Comparison of ENCODE assay signal across 25 cellular contexts in the genomic region with DNA sequence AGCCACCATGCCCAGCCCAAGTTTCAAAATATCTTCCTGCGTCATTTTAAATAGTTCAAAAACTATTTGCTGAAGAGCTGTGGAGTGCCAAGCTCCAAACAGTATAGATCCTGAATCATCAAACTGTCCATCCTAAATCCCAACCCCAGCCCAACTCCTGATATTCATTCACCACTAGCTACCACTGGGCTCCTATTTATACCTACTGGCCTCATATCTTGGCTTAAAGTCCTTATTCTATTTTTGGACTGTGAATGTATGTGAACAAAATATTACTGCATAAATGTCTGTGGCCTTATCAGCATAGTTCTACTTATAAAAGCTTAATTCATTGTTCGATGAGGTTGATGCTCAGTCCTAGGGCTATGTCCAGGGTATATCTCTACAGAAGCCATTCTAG. TPM values are rescaled to one million over a fixed set of nuclear protein-coding genes. Genes with fewer than 3 reads are reported as not detected.
DNase-seq lines count a peak whose midpoint lies in the region; ATAC-seq, FAIRE-seq and TF ChIP-seq lines count a peak whose summit lies in the region.
"Had no signal": no experiment of that assay in that cellular context is flagged by ENCODE, and none has a peak within 500 bp of the region (broad histone marks: within the 10 kb centered on the region; RNA-seq: fewer than 3 reads in every experiment).

No MANE protein-coding gene starts in this region.

- no peak for FAIRE-seq in small intestine (lab: Jason Lieb, UNC)
- FAIRE-seq: A204.1, GM19239, H1, RCC 7860 had no signal

- H3K9me3 Mint-ChIP-seq in chondrocyte (ENCODE audit: low read depth): no peaks in the 10 kb centered on the region
- H3K9me3 Mint-ChIP-seq: CD8-positive, alpha-beta memory T cell had no signal

- no peak overlapping the region for H3K4me3 Mint-ChIP-seq in chondrocyte (ENCODE audit: unreplicated experiment)
- H3K4me3 Mint-ChIP-seq: CD8-positive, alpha-beta memory T cell had no signal

- H3K27ac ChIP-seq in cardiac muscle cell (peak overlapping the region; percentile 54), skeletal muscle tissue (ENCODE audit: low read depth, low read length) (peak overlapping the region; percentile 80), small intestine (ENCODE audit: low read depth in 1 of 2, low read length in 1 of 2) (no peak overlapping the region)
- H3K27ac ChIP-seq: C4-2B had no signal

- TF ChIP-seq CTCF in cardiac muscle cell (IDR thresholded peaks at IDR 0.05; ENCODE audit: low read depth, low read length): no peak
- TF ChIP-seq CTCF in chondrocyte (IDR thresholded peaks at IDR 0.05): no peak

- H3K4me1 ChIP-seq in cardiac muscle cell (ENCODE audit: low read depth): peaks cover 6% of the 10 kb centered on the region
- H3K4me1 ChIP-seq in skeletal muscle tissue (ENCODE audit: control insufficient read depth in 3 of 3, insufficient read depth in 3 of 3, low read length in 3 of 3): peaks cover 17 to 34% (median 25%) of the 10 kb centered on the region in 3 donors
- peaks cover 0 to 11% of the 10 kb centered on the region in 2 donors for H3K4me1 ChIP-seq in small intestine (ENCODE audit: control insufficient read depth in 2 of 2, insufficient read depth in 1 of 2, low read depth in 1 of 2, low read length in 1 of 2)

- peak overlapping the region; percentile 53 for H3K27ac Mint-ChIP-seq in chondrocyte (ENCODE audit: unreplicated experiment)

- peaks cover 21% of the 10 kb centered on the region for H3K4me1 Mint-ChIP-seq in chondrocyte (ENCODE audit: low read depth)

- H3K9ac ChIP-seq in skeletal muscle tissue (ENCODE audit: low read depth in 1 of 3, low read length in 3 of 3): peak overlapping the region; percentile 10 to 68 (median 51)

- no peaks in the 10 kb centered on the region for H3K27me3 Mint-ChIP-seq in chondrocyte (ENCODE audit: low read depth)
- H3K27me3 Mint-ChIP-seq: CD8-positive, alpha-beta memory T cell had no signal

- H3K36me3 Mint-ChIP-seq in chondrocyte (ENCODE audit: low read depth): peaks cover 37% of the 10 kb centered on the region

- H3K36me3 ChIP-seq in cardiac muscle cell: peaks cover 66% of the 10 kb centered on the region
- peaks cover 70 to 78% (median 76%) of the 10 kb centered on the region in 3 donors for H3K36me3 ChIP-seq in skeletal muscle tissue (ENCODE audit: control insufficient read depth in 3 of 3, insufficient read depth in 3 of 3, low read length in 3 of 3)
- H3K36me3 ChIP-seq in small intestine (ENCODE audit: control insufficient read depth in 2 of 2, insufficient read depth in 2 of 2, low read length in 2 of 2): peaks cover 27 to 40% of the 10 kb centered on the region in 2 donors

- intact Hi-C loops in cardiac septum (cut with DNase I): no loop called here

- H3K9me3 ChIP-seq in cardiac muscle cell (ENCODE audit: low read depth) (no peaks in the 10 kb centered on the region), skeletal muscle tissue (ENCODE audit: control insufficient read depth in 3 of 3, low read length in 3 of 3) (no peaks in the 10 kb centered on the region), small intestine (ENCODE audit: control insufficient read depth, low read depth) (no peaks in the 10 kb centered on the region)

- 97 to 98% (median 98%) methylated on average over 2 of the region's 2 CpGs for WGBS in small intestine, 3 donors

- ATAC-seq in HG03139 (IDR thresholded peaks at IDR 0.05; ENCODE audit: unreplicated experiment): no peak
- ATAC-seq: HCT116 had no signal

- DNase-seq in cardiac muscle cell (ENCODE audit: low read depth in 1 of 2, low spot score in 1 of 2): no peak
- DNase-seq in cardiac septum (ENCODE audit: low spot score): no peak
- DNase-seq in chondrocyte (ENCODE audit: low spot score): no peak
- DNase-seq in myocyte (ENCODE audit: low read depth): peak; percentile 54
- DNase-seq in activated CD8-positive, alpha-beta memory T cell treated with anti-CD3 and anti-CD28 coated beads, Interleukin-2, amount 50 U/mL, for 4 hours: no peak
- DNase-seq in small intestine: no peak
- DNase-seq: CD8-positive, alpha-beta memory T cell; GDM1; Karpas-422; MV-4-11; NCI-H1105 treated with DMSO at 0.1 percent for 48 hours; NCI-H1694 treated with DMSO at 0.1 percent for 48 hours; NCI-H2081 treated with DMSO at 0.1 percent for 48 hours; NCI-H2171 treated with DMSO at 0.1 percent for 48 hours; NCI-H524 treated with DMSO at 0.1 percent for 48 hours; NCI-H82 had no signal

- no peak overlapping the region for H3K4me3 ChIP-seq in cardiac muscle cell
- H3K4me3 ChIP-seq in skeletal muscle tissue (ENCODE audit: low read length in 3 of 3): no peak overlapping the region
- H3K4me3 ChIP-seq in small intestine (ENCODE audit: low read depth in 1 of 2, low read length in 2 of 2): no peak overlapping the region

- H3K27me3 ChIP-seq in cardiac muscle cell (no peaks in the 10 kb centered on the region), skeletal muscle tissue (ENCODE audit: control insufficient read depth in 3 of 3, insufficient read depth in 3 of 3, low read length in 3 of 3) (no peaks in the 10 kb centered on the region), small intestine (ENCODE audit: control insufficient read depth in 2 of 2, insufficient read depth in 2 of 2, low read length in 2 of 2) (no peaks in the 10 kb centered on the region)

RNA-seq across cellular contexts. Expression of gene SCAMP3, which starts 5.2 kb away (rescaled TPM):
- total RNA-seq in cardiac muscle cell: 67.3 and 109 TPM in 2 replicates
- polyA plus RNA-seq in cardiac muscle cell: 100 and 172 TPM in 2 replicates
- 61.5 TPM for total RNA-seq in cardiac septum
- 68.3 to 77.1 TPM (median 71.4 TPM) in 3 replicates for total RNA-seq in chondrocyte
- 106 and 130 TPM in 2 replicates for total RNA-seq in myocyte
- 129 TPM for polyA plus RNA-seq in myocyte (2012)
- 16.2 TPM for total RNA-seq in skeletal muscle tissue
- polyA plus RNA-seq in small intestine: 10 to 100 TPM; 32.7 to 61.8 (median 49.7) TPM

RNA-seq across cellular contexts. Expression of gene CLK2, which starts 5.9 kb away (rescaled TPM):
- total RNA-seq in cardiac muscle cell: 57.3 and 65.3 TPM in 2 replicates
- polyA plus RNA-seq in cardiac muscle cell: 45.1 and 68.5 TPM in 2 replicates
- total RNA-seq in cardiac septum: 24.7 TPM
- 36.7 to 50.2 TPM (median 37.0 TPM) in 3 replicates for total RNA-seq in chondrocyte
- total RNA-seq in myocyte: 24.8 and 26.8 TPM in 2 replicates
- 39.4 TPM for polyA plus RNA-seq in myocyte (2012)
- 23.5 TPM for total RNA-seq in skeletal muscle tissue
- polyA plus RNA-seq in small intestine: 10 to 100 TPM; 27.0 to 41.6 (median 33.8) TPM

RNA-seq across cellular contexts. Expression of gene HCN3, which starts 9.9 kb away (rescaled TPM):
- total RNA-seq in cardiac muscle cell (1.7 and 3.5 TPM in 2 replicates), cardiac septum (2.2 TPM), chondrocyte (4.3 to 4.4 TPM (median 4.4 TPM) in 3 replicates), myocyte (2.1 and 3.0 TPM in 2 replicates), skeletal muscle tissue (1.0 TPM)
- polyA plus RNA-seq in cardiac muscle cell (3.7 and 12.9 TPM in 2 replicates), small intestine (10 to 100 TPM in 1 of 3 donors, 1 to 10 TPM in 2; 4.0 to 11.9 (median 4.3) TPM)
- polyA plus RNA-seq in myocyte (2012): 8.1 TPM

RNA-seq across cellular contexts. Expression of gene ENTREP3, which starts 12.1 kb away (rescaled TPM):
- 39.5 and 46.2 TPM in 2 replicates for total RNA-seq in cardiac muscle cell
- polyA plus RNA-seq in cardiac muscle cell: 42.0 and 59.2 TPM in 2 replicates
- 15.5 TPM for total RNA-seq in cardiac septum
- 34.0 to 42.8 TPM (median 42.8 TPM) in 3 replicates for total RNA-seq in chondrocyte
- total RNA-seq in myocyte: 7.5 and 13.1 TPM in 2 replicates
- polyA plus RNA-seq in myocyte (2012): 42.2 TPM
- 2.1 TPM for total RNA-seq in skeletal muscle tissue
- 10 to 100 TPM; 14.3 to 21.3 (median 15.2) TPM for polyA plus RNA-seq in small intestine

RNA-seq across cellular contexts. Expression of gene PKLR, which starts 33.9 kb away (rescaled TPM):
- total RNA-seq in cardiac muscle cell (0.06 TPM in 1 of 2 replicates, not detected in the other), cardiac septum (not detected), chondrocyte (not detected in 3 replicates), myocyte (not detected in 2 replicates), skeletal muscle tissue (not detected)
- polyA plus RNA-seq in cardiac muscle cell (not detected in 2 replicates), small intestine (1 to 10 TPM; 3.8 to 9.2 (median 5.7) TPM)
- polyA plus RNA-seq in myocyte (2012): 0.06 TPM
- total RNA-seq: CD8-positive, alpha-beta memory T cell; M059J had no signal
- polyA plus RNA-seq: CD8-positive, alpha-beta memory T cell had no signal

Comparison
In these comparisons a context has a peak if more than half of its experiments do, and no peak if none do; other contexts are left out.
1. H3K27ac ChIP-seq: peak in cardiac muscle cell (single experiment) and skeletal muscle tissue (single experiment); none in small intestine (0 of 2).